In the genomic region with DNA sequence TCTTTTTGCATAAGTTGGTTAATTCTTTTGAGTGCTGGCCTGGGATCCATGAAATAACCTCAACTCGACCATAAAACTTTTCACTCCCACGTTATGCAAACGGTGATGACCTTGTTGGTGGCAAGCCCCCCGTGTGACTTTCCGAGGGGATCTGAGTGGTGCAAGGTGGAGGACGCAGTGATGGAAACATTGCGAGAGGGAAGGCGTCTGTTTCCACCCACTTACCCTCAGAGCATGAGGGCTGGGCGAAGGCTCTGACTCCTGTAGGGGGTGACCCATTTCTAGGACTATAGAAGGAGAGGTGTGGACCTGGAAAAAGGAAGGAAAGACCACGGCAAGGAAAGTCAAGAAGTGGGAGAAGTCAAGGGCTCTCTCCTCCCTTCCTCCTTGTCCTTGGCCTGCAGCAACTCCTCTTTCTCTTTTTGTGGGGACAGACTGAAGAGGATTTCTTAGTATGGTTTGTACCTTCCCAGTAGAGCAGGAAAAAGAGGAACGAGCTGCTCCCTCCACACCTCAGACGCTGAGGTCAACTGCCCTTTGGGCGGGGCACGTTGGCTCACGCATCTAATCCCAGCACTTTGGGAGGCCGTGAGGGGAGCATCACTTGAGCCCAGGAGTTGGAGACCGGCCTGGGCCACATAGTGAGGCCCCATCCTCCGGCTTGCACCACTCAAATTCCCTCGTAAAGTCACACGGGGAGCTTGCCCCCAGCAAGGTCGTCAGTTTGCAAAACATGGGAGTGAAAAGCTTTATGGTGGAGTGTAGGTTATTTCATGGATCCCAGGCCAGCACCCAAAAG, we compare ENCODE assay signal across 1 cellular context.
A peak's percentile ranks its signal among the peaks of the same experiment; 100 is the strongest.
TF ChIP-seq lines count a peak whose summit lies in the region.

No MANE protein-coding gene starts in this region.

TF ChIP-seq in HepG2, 621 proteins besides CTCF, POLR2A, EP300 and RAD21:
- TF ChIP-seq ZFP36L1 (CRISPR knock-in tag; IDR thresholded peaks at IDR 0.05) (no peak), JARID2 (CRISPR knock-in tag; IDR thresholded peaks at IDR 0.05; ENCODE audit: insufficient replicate concordance) (no peak), SIN3B (IDR thresholded peaks at IDR 0.05; ENCODE audit: low read length) (no peak), ZSCAN20 (CRISPR knock-in tag; IDR thresholded peaks at IDR 0.05; ENCODE audit: borderline replicate concordance) (no peak), TOE1 (CRISPR knock-in tag; IDR thresholded peaks at IDR 0.05) (no peak), DR1 (CRISPR knock-in tag; IDR thresholded peaks at IDR 0.05) (no peak), ZMYM2 (CRISPR knock-in tag; IDR thresholded peaks at IDR 0.05) (peak; percentile 10; the same call in 1 of the 2 replicates), TGIF2 (CRISPR knock-in tag; IDR thresholded peaks at IDR 0.05) (no peak), GABPB1 (CRISPR knock-in tag; IDR thresholded peaks at IDR 0.05) (no peak), MED1 (CRISPR knock-in tag; IDR thresholded peaks at IDR 0.05) (no peak), NRL (CRISPR knock-in tag; IDR thresholded peaks at IDR 0.05; ENCODE audit: borderline replicate concordance) (0 out of 2 replicates have a peak, but pooled peaks have one; percentile 32)
- TF ChIP-seq, protein P1, sequence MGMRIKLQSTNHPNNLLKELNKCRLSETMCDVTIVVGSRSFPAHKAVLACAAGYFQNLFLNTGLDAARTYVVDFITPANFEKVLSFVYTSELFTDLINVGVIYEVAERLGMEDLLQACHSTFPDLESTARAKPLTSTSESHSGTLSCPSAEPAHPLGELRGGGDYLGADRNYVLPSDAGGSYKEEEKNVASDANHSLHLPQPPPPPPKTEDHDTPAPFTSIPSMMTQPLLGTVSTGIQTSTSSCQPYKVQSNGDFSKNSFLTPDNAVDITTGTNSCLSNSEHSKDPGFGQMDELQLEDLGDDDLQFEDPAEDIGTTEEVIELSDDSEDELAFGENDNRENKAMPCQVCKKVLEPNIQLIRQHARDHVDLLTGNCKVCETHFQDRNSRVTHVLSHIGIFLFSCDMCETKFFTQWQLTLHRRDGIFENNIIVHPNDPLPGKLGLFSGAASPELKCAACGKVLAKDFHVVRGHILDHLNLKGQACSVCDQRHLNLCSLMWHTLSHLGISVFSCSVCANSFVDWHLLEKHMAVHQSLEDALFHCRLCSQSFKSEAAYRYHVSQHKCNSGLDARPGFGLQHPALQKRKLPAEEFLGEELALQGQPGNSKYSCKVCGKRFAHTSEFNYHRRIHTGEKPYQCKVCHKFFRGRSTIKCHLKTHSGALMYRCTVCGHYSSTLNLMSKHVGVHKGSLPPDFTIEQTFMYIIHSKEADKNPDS (CRISPR knock-in tag; IDR thresholded peaks at IDR 0.05) = no peak
- TF ChIP-seq, protein P2, sequence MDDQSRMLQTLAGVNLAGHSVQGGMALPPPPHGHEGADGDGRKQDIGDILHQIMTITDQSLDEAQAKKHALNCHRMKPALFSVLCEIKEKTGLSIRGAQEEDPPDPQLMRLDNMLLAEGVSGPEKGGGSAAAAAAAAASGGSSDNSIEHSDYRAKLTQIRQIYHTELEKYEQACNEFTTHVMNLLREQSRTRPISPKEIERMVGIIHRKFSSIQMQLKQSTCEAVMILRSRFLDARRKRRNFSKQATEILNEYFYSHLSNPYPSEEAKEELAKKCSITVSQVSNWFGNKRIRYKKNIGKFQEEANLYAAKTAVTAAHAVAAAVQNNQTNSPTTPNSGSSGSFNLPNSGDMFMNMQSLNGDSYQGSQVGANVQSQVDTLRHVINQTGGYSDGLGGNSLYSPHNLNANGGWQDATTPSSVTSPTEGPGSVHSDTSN (CRISPR knock-in tag; IDR thresholded peaks at IDR 0.05; ENCODE audit: borderline replicate concordance) = no peak
- TF ChIP-seq, protein P3, sequence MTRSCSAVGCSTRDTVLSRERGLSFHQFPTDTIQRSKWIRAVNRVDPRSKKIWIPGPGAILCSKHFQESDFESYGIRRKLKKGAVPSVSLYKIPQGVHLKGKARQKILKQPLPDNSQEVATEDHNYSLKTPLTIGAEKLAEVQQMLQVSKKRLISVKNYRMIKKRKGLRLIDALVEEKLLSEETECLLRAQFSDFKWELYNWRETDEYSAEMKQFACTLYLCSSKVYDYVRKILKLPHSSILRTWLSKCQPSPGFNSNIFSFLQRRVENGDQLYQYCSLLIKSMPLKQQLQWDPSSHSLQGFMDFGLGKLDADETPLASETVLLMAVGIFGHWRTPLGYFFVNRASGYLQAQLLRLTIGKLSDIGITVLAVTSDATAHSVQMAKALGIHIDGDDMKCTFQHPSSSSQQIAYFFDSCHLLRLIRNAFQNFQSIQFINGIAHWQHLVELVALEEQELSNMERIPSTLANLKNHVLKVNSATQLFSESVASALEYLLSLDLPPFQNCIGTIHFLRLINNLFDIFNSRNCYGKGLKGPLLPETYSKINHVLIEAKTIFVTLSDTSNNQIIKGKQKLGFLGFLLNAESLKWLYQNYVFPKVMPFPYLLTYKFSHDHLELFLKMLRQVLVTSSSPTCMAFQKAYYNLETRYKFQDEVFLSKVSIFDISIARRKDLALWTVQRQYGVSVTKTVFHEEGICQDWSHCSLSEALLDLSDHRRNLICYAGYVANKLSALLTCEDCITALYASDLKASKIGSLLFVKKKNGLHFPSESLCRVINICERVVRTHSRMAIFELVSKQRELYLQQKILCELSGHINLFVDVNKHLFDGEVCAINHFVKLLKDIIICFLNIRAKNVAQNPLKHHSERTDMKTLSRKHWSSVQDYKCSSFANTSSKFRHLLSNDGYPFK (CRISPR knock-in tag; IDR thresholded peaks at IDR 0.05; ENCODE audit: borderline replicate concordance) = no peak
